ENCODE assay signal across 8 cellular contexts in the genomic region with DNA sequence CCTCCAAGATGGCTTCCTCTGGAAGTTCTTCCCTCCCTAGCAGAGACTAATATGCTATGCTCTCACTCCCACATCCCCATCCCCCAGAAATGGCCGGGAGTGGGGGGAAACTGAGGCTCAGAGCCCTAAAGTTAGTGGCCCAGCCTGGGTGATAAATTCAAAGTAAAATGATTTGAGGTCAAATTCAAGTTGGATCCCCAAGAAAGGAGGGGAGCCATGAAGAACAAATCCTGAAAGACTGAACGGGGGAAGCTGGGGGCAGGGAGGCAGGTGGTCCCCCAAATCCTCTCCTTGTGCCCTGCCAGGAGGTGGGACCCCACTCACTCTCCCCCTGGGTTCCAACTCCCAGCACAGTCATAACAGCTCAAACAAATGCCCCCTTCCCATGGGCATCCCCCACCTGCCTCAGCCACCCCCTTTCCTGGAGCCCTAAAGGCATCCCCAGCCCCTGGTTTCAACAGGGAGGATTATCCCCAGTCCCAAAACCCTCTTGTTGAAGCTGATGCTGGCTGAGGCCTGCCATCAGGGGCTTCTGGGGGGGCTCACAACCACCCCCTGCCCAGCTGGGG. TPM values are rescaled to one million over a fixed set of nuclear protein-coding genes. Genes with fewer than 3 reads are reported as not detected.
DNase-seq lines count a peak whose midpoint lies in the region; ATAC-seq, FAIRE-seq and TF ChIP-seq lines count a peak whose summit lies in the region.

No MANE protein-coding gene starts in this region.

- 6 to 24% methylated on average over 2 of the region's 2 CpGs for WGBS in sigmoid colon, 2 donors

- H3K4me2 ChIP-seq in SU-DHL-6 (ENCODE audit: low read depth, low read length, poor library complexity, severe bottlenecking), result peak overlapping the region; percentile 93

- H3K36me3 ChIP-seq in SU-DHL-6 (ENCODE audit: low read length) (no peaks in the 10 kb centered on the region), sigmoid colon (peaks cover 15 to 33% (median 18%) of the 10 kb centered on the region in 4 donors)

- H3K4me3 ChIP-seq in GM08714 (ENCODE audit: low read length), result peak overlapping the region; percentile 65
- peak overlapping the region; percentile 98 for H3K4me3 ChIP-seq in SU-DHL-6 (ENCODE audit: insufficient read depth, low read length, poor library complexity, severe bottlenecking)
- peak overlapping the region; percentile 81 for H3K4me3 ChIP-seq in fibroblast of villous mesenchyme (ENCODE audit: low read depth, low read length)
- peak overlapping the region; percentile 58 to 83 (median 71) for H3K4me3 ChIP-seq in sigmoid colon

- H3F3A ChIP-seq in SU-DHL-6 (ENCODE audit: insufficient read depth), result 0 out of 2 replicates have a peak, but pooled peaks cover 3% of the 10 kb centered on the region

- H3K9me3 ChIP-seq in SU-DHL-6 (ENCODE audit: insufficient read depth, low read length) (no peaks in the 10 kb centered on the region), sigmoid colon (no peaks in the 10 kb centered on the region)

- no peak for DNase-seq in fibroblast of villous mesenchyme (ENCODE audit: low read depth)
- no peak for DNase-seq in sigmoid colon
- DNase-seq in activated CD4-positive, CD25-positive, alpha-beta regulatory T cell treated with anti-CD3 and anti-CD28 coated beads, Interleukin-2, amount 50 U/mL, for 72 hours, result no peak
- no peak for DNase-seq in HTR-8/SVneo (ENCODE audit: insufficient read length, low spot score)
- DNase-seq in SK-N-DZ (ENCODE audit: low spot score), result no peak

- H3K27me3 ChIP-seq in SU-DHL-6 (ENCODE audit: low read length) (no peaks in the 10 kb centered on the region), sigmoid colon (no peaks in the 10 kb centered on the region)

- H3K9me2 ChIP-seq in SU-DHL-6 (replicated peaks; ENCODE audit: insufficient read depth, low read length), result no peaks in the 10 kb centered on the region

- no peak for ATAC-seq in HG02938 (IDR thresholded peaks at IDR 0.05; ENCODE audit: unreplicated experiment)

- FAIRE-seq in HTR-8/SVneo (lab: Jason Lieb, UNC), result no peak

- H3K4me1 ChIP-seq in sigmoid colon, result peaks cover 0 to 64% (median 58%) of the 10 kb centered on the region in 4 donors

- H2AFZ ChIP-seq in SU-DHL-6 (ENCODE audit: low read depth, low read length, severe bottlenecking), result peak overlapping the region; percentile 67

- no peak for TF ChIP-seq EP300 in sigmoid colon (IDR thresholded peaks at IDR 0.05)

- no peak for TF ChIP-seq CTCF in SU-DHL-6 (IDR thresholded peaks at IDR 0.05; ENCODE audit: insufficient read depth, low read length, poor library complexity, severe bottlenecking)
- no peak for TF ChIP-seq CTCF in fibroblast of villous mesenchyme (IDR thresholded peaks at IDR 0.05; ENCODE audit: insufficient read depth, low read depth, low read length)
- no peak for TF ChIP-seq CTCF in sigmoid colon (IDR thresholded peaks at IDR 0.05)

- H3K27ac ChIP-seq in SU-DHL-6 (ENCODE audit: low read depth, low read length) (peak overlapping the region; percentile 87), sigmoid colon (peak overlapping the region; percentile 92 to 99 (median 96))

- H3K9ac ChIP-seq in SU-DHL-6 (ENCODE audit: low read length), result peak overlapping the region; percentile 94

- H4K20me1 ChIP-seq in SU-DHL-6 (ENCODE audit: low read depth, low read length), result no peaks in the 10 kb centered on the region

- intact Hi-C loops in sigmoid colon (cut with DNase I), result loop anchor here (5.0 kb wide), 2 partner anchors 111 to 651 kb away; partner anchors contain the start of genes APOBEC3B and ATF4

- peaks cover 18% of the 10 kb centered on the region; the same call in 1 of the 2 replicates for H3K79me2 ChIP-seq in SU-DHL-6 (ENCODE audit: insufficient read depth, low read length)

- no peak for TF ChIP-seq POLR2A in sigmoid colon (IDR thresholded peaks at IDR 0.05)

RNA-seq across cellular contexts. Expression of gene CBX6, which starts 1.1 kb away (rescaled TPM):
- total RNA-seq in fibroblast of villous mesenchyme, result 57.7 and 66.5 TPM in 2 replicates
- 10 to 100 TPM; 47.2 to 90.6 (median 59.3) TPM for total RNA-seq in sigmoid colon
- 10 to 100 TPM in 1 of 3 donors, 1 to 10 TPM in 2; 4.2 to 23.8 (median 5.1) TPM for polyA plus RNA-seq in sigmoid colon
- 9.2 and 11.0 TPM in 2 replicates for polyA plus RNA-seq in SK-N-DZ (2014; cell fraction: cytosol; rRNA removed)
- 24.2 and 30.2 TPM in 2 replicates for polyA plus RNA-seq in SK-N-DZ (2014; cell fraction: nucleus; rRNA removed)

RNA-seq across cellular contexts. Expression of gene NPTXR, which starts 27.0 kb away (rescaled TPM):
- total RNA-seq in fibroblast of villous mesenchyme, result 0.64 and 0.86 TPM in 2 replicates
- total RNA-seq in sigmoid colon, result 10 to 100 TPM in 1 of 4 donors, 1 to 10 TPM in 3; 3.9 to 14.4 (median 5.3) TPM
- polyA plus RNA-seq in sigmoid colon, result 1 to 10 TPM in 1 of 3 donors, under 1 TPM in 1, not detected in 1; under 0.01 to 2.9 TPM
- 0.57 and 0.65 TPM in 2 replicates for polyA plus RNA-seq in SK-N-DZ (2014; cell fraction: cytosol; rRNA removed)
- 0.38 and 0.39 TPM in 2 replicates for polyA plus RNA-seq in SK-N-DZ (2014; cell fraction: nucleus; rRNA removed)
